ENCODE assay signal across 8 cellular contexts in the genomic region with DNA sequence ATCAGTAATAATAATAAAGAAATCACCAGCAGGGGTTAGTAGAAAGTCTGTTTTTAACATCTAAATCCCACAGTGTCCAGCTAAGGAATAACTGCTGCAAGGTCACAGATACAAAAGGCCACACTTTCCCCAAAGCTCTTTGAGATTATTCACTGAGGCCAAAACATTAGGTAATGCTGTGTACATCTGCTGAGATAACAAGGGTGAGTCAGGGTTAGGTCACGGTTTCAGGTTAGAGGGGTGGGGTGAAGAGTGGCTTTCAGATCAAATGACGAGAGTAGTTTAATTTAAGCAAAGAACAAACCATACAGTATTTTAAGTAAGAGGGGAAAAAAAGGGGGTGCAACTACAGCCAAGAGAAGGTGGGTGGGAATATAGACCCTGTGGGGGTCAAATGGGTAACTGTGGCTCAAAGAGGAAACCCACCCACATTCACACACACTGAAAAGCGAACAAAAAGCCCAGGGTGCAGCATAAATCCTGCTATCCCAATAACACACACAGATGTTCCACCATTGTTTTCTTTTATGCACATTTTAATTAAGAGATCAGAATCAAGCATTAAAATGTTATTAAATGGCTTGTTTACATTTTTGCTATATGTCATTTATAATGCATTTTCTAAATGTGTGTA.
DNase-seq lines count a peak whose midpoint lies in the region; ATAC-seq lines count a peak whose summit lies in the region.

No MANE protein-coding gene starts in this region.

- DNase-seq in AG08396 (ENCODE audit: low spot score) (peak; percentile 20), NCI-H2029 (lab: John Stamatoyannopoulos, UW) (peak; percentile 90), fibroblast of peridontal ligament (ENCODE audit: extremely low read depth) (peak; percentile 23), SK-N-DZ (ENCODE audit: low spot score) (no peak), COR-L47 (lab: John Stamatoyannopoulos, UW) (no peak)
- DNase-seq in stimulated activated CD8-positive, alpha-beta memory T cell treated with anti-CD3 and anti-CD28 coated beads, Interleukin-7, amount 100 ng/mL, for 24 hours (ENCODE audit: low read depth) = peak; percentile 2

- peak; percentile 75 for ATAC-seq in GM19395 (IDR thresholded peaks at IDR 0.05; ENCODE audit: unreplicated experiment)
- no peak for ATAC-seq in HG02623 (IDR thresholded peaks at IDR 0.05; ENCODE audit: unreplicated experiment)

Comparison
In these comparisons a context has a peak if more than half of its experiments do, and no peak if none do; other contexts are left out.
1. DNase-seq: peak in AG08396 (single experiment), NCI-H2029 (single experiment), fibroblast of peridontal ligament (single experiment) and stimulated activated CD8-positive, alpha-beta memory T cell treated with anti-CD3 and anti-CD28 coated beads, Interleukin-7, amount 100 ng/mL, for 24 hours (single experiment); none in SK-N-DZ (single experiment) and COR-L47 (single experiment).